ENCODE assay signal across 8 cellular contexts in the genomic region with DNA sequence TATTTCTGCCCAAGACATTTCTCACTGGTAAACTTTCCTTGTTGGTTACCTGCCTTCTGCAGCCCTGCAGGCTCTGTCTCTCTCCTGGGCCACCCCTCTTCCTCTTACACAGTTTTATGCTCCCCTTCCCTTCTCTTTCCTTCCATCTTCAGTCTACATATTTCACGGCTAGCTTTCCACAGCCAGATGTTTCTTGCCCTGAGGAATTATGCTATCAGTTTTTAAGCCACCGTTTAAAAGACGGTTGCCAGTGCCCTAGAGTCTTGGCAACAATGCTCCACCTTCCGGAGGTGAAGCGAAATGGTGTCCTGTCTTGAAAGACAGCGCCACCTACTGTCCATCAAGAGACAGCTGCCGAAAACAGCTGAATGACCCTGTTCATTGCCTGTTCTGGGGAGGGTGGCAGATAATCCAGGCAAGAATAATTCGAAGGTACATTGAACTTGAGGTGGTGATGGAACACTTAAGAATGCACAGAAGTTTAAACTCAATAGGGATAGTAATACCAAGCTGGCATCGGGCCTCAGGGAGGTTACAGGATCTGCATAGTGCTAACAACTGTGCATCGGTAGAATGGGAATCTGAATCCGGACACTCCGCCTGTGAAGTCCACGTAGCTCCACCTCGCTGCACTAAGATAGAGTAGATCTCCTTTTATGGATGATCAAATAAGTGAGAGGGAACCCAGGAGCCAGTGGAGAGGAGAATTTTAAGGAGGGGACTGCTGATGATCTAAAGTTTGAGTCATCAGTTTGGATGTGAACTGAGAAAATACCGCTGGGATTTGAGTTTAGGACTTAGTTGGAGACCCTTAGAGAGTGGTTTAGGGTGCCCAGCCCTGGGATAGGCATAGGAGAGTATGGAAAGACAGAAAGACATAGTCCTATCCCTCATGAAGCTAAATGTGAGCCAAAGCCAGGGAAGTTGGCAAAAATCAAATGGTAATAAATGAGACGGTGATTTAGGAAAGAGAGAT. TPM values are rescaled to one million over a fixed set of nuclear protein-coding genes. Genes with fewer than 3 reads are reported as not detected.
DNase-seq lines count a peak whose midpoint lies in the region; TF ChIP-seq lines count a peak whose summit lies in the region.

No MANE protein-coding gene starts in this region.

- peak; percentile 100 for TF ChIP-seq CTCF in epithelial cell of proximal tubule (conservative IDR thresholded peaks at IDR 0.05; ENCODE audit: low read depth, low read length)

- DNase-seq in NCI-H1417 (lab: John Stamatoyannopoulos, UW) (peak; percentile 50 to 86 (median 72)), NCI-H1417 treated with DMSO at 0.1 percent for 48 hours (lab: John Stamatoyannopoulos, UW) (no peak), HUDEP-2 (lab: John Stamatoyannopoulos, UW; ENCODE audit: unreplicated experiment in 76 of 76) (peak in 70 of 76 experiments; percentile 33 to 89 (median 68)), OCI-M2 (lab: John Stamatoyannopoulos, UW; ENCODE audit: unreplicated experiment) (peak; percentile 33), activated T-cell treated with anti-CD3 and anti-CD28 coated beads for 1 hour (ENCODE audit: low read depth) (peak; percentile 42), epithelial cell of proximal tubule (ENCODE audit: low read depth) (peak; percentile 56), myocyte (ENCODE audit: low read depth) (peak; percentile 83)
- peak; percentile 31 for DNase-seq in stimulated activated CD8-positive, alpha-beta memory T cell treated with anti-CD3 and anti-CD28 coated beads, Interleukin-7, amount 100 ng/mL, for 24 hours (ENCODE audit: low read depth)

- H3K4me3 ChIP-seq in epithelial cell of proximal tubule (ENCODE audit: low read depth, low read length) = no peak overlapping the region

RNA-seq across cellular contexts. Expression of gene TRIM40, which starts 4.8 kb away (rescaled TPM):
- total RNA-seq in epithelial cell of proximal tubule (not detected in 2 replicates), myocyte (not detected in 2 replicates)
- not detected for polyA plus RNA-seq in myocyte (2012)

RNA-seq across cellular contexts. Expression of gene TRIM31, which starts 18.3 kb away (rescaled TPM):
- not detected in 2 replicates for total RNA-seq in epithelial cell of proximal tubule
- total RNA-seq in myocyte = not detected in 2 replicates
- polyA plus RNA-seq in myocyte (2012) = not detected

RNA-seq across cellular contexts. Expression of gene TRIM10, which starts 29.8 kb away (rescaled TPM):
- total RNA-seq in epithelial cell of proximal tubule (not detected in 2 replicates), myocyte (not detected in 2 replicates)
- polyA plus RNA-seq in myocyte (2012) = not detected

RNA-seq across cellular contexts. Expression of gene TRIM15, which starts 32.2 kb away (rescaled TPM):
- total RNA-seq in epithelial cell of proximal tubule (not detected in 2 replicates), myocyte (not detected in 2 replicates)
- not detected for polyA plus RNA-seq in myocyte (2012)

RNA-seq across cellular contexts. Expression of gene RNF39, which starts 55.6 kb away (rescaled TPM):
- not detected in 2 replicates for total RNA-seq in epithelial cell of proximal tubule
- total RNA-seq in myocyte = not detected in 2 replicates
- polyA plus RNA-seq in myocyte (2012) = 1.4 TPM
